In genomic region chr19:14571695-14572490, GRCh38 we compare ENCODE assay signal across 9 cellular contexts. TPM values are rescaled to one million over a fixed set of nuclear protein-coding genes. Genes with fewer than 3 reads are reported as not detected.
DNase-seq lines count a peak whose midpoint lies in the region; ATAC-seq, FAIRE-seq and TF ChIP-seq lines count a peak whose summit lies in the region.
"Had no signal": no experiment of that assay in that cellular context is flagged by ENCODE, and none has a peak within 500 bp of the region (broad histone marks: within the 10 kb centered on the region; RNA-seq: fewer than 3 reads in every experiment).

Gene NDUFB7, minus strand, starts transcription at chr19:14572066. Its CDS starts 66 bp downstream, at chr19:14572000.

- intact Hi-C loops in breast epithelium (cut with DNase I; ENCODE audit: low total_unique reads) = loop anchor here (5.0 kb wide), 1 partner anchor 860 kb away; no protein-coding TSS in a partner anchor

- CTCF ChIA-PET in AG04450 (lab: Charles Lee) = interaction anchor here (0.6 to 7.5 kb wide), 7 partner anchors 15 to 319 kb away, joined by 3 to 237 read pairs (median 3); partner anchors contain the start of gene ZNF333

- H3K27me3 ChIP-seq in AG04450 (ENCODE audit: control insufficient read depth, insufficient read depth, low read length) (no peaks in the 10 kb centered on the region), breast epithelium (no peaks in the 10 kb centered on the region), iPS-20b (ENCODE audit: insufficient read depth, low read length) (no peaks in the 10 kb centered on the region), small intestine (ENCODE audit: control insufficient read depth in 2 of 2, insufficient read depth in 2 of 2, low read length in 2 of 2) (no peaks in the 10 kb centered on the region)

- WGBS in small intestine, 3 donors = 1 to 2% (median 2%) methylated on average over 32 to 40 of the region's 40 CpGs

- FAIRE-seq in small intestine (lab: Jason Lieb, UNC) = no peak
- FAIRE-seq: colon had no signal

- H3K4me1 ChIP-seq in breast epithelium (peaks cover 5 to 12% of the 10 kb centered on the region in 2 donors), iPS-20b (ENCODE audit: insufficient read depth, low read length) (no peaks in the 10 kb centered on the region), small intestine (ENCODE audit: control insufficient read depth in 2 of 2, insufficient read depth in 1 of 2, low read depth in 1 of 2, low read length in 1 of 2) (peaks cover 0 to 4% of the 10 kb centered on the region in 2 donors)

- POLR2A ChIA-PET in AG04450 (lab: Yijun Ruan, JAX) = interaction anchor here (0.6 to 1.6 kb wide), 4 partner anchors 9 to 306 kb away, joined by 3 read pairs; partner anchors contain the start of gene ZNF333

- H3K4me3 ChIP-seq in AG04450 (ENCODE audit: low read depth, low read length) (peak within 1 kb of the TSS; percentile 99), breast epithelium (peak within 1 kb of the TSS; percentile 84 to 97 (median 89)), iPS-20b (ENCODE audit: low read length) (peak within 1 kb of the TSS; percentile 98), small intestine (ENCODE audit: low read depth in 1 of 2, low read length in 2 of 2) (peak within 1 kb of the TSS; percentile 59 to 82)

- H3K27ac ChIP-seq in AG04450 (ENCODE audit: low read depth, low read length) (no peak within 1 kb of the TSS), VCaP (peak within 1 kb of the TSS; percentile 90), breast epithelium (peak within 1 kb of the TSS; percentile 71 to 79), iPS-20b (ENCODE audit: low read length) (peak within 1 kb of the TSS; percentile 79), small intestine (ENCODE audit: low read depth in 1 of 2, low read length in 1 of 2) (peak within 1 kb of the TSS; percentile 52 to 71)

- DNase-seq in AG04450 (ENCODE audit: low read depth, low spot score) (peak; percentile 78), NCI-H2196 (lab: John Stamatoyannopoulos, UW; ENCODE audit: unreplicated experiment) (peak; percentile 94), breast epithelium (ENCODE audit: low spot score in 2 of 2) (peak; percentile 87 to 89), small intestine (peak; percentile 96)

- no peaks in the 10 kb centered on the region for H3K36me3 ChIP-seq in breast epithelium
- peaks cover 7% of the 10 kb centered on the region; the same call in 1 of the 2 replicates for H3K36me3 ChIP-seq in iPS-20b (ENCODE audit: insufficient read depth, low read depth, low read length)
- no peaks in the 10 kb centered on the region for H3K36me3 ChIP-seq in small intestine (ENCODE audit: control insufficient read depth in 2 of 2, insufficient read depth in 2 of 2, low read length in 2 of 2)

- ATAC-seq in GM18870 (IDR thresholded peaks at IDR 0.05; ENCODE audit: unreplicated experiment) (peak; percentile 72), HG03135 (IDR thresholded peaks at IDR 0.05; ENCODE audit: unreplicated experiment) (peak; percentile 82)

- TF ChIP-seq POLR2A in breast epithelium (IDR thresholded peaks at IDR 0.05) = no peak

- H3K9ac ChIP-seq in iPS-20b (ENCODE audit: low read depth, low read length) = peak within 1 kb of the TSS; percentile 93

- peak; percentile 64 for TF ChIP-seq CTCF in AG04450 (IDR thresholded peaks at IDR 0.05; ENCODE audit: low read depth, low read length)
- peak; percentile 96 for TF ChIP-seq CTCF in VCaP (conservative IDR thresholded peaks at IDR 0.05)
- peak; percentile 55 to 80 (median 66) for TF ChIP-seq CTCF in breast epithelium (IDR thresholded peaks at IDR 0.05)

- no peaks in the 10 kb centered on the region for H3K9me3 ChIP-seq in AG04450 (ENCODE audit: control insufficient read depth, insufficient read depth, low read length)
- no peaks in the 10 kb centered on the region for H3K9me3 ChIP-seq in breast epithelium
- H3K9me3 ChIP-seq in iPS-20b (ENCODE audit: insufficient read depth, low read depth, low read length) = no peaks in the 10 kb centered on the region
- no peaks in the 10 kb centered on the region for H3K9me3 ChIP-seq in small intestine (ENCODE audit: control insufficient read depth, low read depth)

RNA-seq across cellular contexts. Expression of gene NDUFB7, which starts in this region (rescaled TPM):
- polyA plus RNA-seq in AG04450 (2011; rRNA removed) (97.3 and 164 TPM in 2 replicates), small intestine (100 to 1,000 TPM; 597 to 818 (median 651) TPM)
- polyA minus RNA-seq in AG04450 (2011; rRNA and poly(A)+ RNA removed) = 14.0 and 16.8 TPM in 2 replicates
- total RNA-seq in breast epithelium = 100 to 1,000 TPM; 283 to 388 (median 299) TPM
